In genomic region chr17:74181341-74181740, GRCh38 we compare ENCODE assay signal across 18 cellular contexts. TPM values are rescaled to one million over a fixed set of nuclear protein-coding genes. Genes with fewer than 3 reads are reported as not detected.
A peak's percentile ranks its signal among the peaks of the same experiment; 100 is the strongest.
DNase-seq lines count a peak whose midpoint lies in the region; ATAC-seq and TF ChIP-seq lines count a peak whose summit lies in the region.
"Had no signal": no experiment of that assay in that cellular context is flagged by ENCODE, and none has a peak within 500 bp of the region (broad histone marks: within the 10 kb centered on the region; RNA-seq: fewer than 3 reads in every experiment).

No MANE protein-coding gene starts in this region.

- H3K4me3 Mint-ChIP-seq in glutamatergic neuron (ENCODE audit: unreplicated experiment) = peak overlapping the region; percentile 15
- H3K4me3 Mint-ChIP-seq: B cell; CD8-positive, alpha-beta T cell; GM23338; HFFc6 had no signal

- TF ChIP-seq CTCF in glutamatergic neuron (IDR thresholded peaks at IDR 0.05; ENCODE audit: partially characterized antibody, unreplicated experiment) (no peak), coronary artery (IDR thresholded peaks at IDR 0.05) (no peak)

- no peak overlapping the region for H2BK120ac ChIP-seq in neuronal stem cell (ENCODE audit: low read depth, low read length)

- no peak overlapping the region for H2BK12ac ChIP-seq in neuronal stem cell (ENCODE audit: low read length)

- no peaks in the 10 kb centered on the region for H3K79me1 ChIP-seq in neuronal stem cell (ENCODE audit: low read depth, low read length)

- H2AFZ ChIP-seq in neuronal stem cell (ENCODE audit: low read length) = no peak overlapping the region

- ATAC-seq in HG03442 (IDR thresholded peaks at IDR 0.05; ENCODE audit: unreplicated experiment) = no peak
- ATAC-seq in GM21528 (IDR thresholded peaks at IDR 0.05; ENCODE audit: low FRiP score, unreplicated experiment) = no peak
- ATAC-seq: CD8-positive, alpha-beta T cell; GM23338; HCT116 had no signal

- no peak overlapping the region for H4K91ac ChIP-seq in neuronal stem cell (ENCODE audit: low read depth, low read length, poor library complexity)

- H3K36me3 Mint-ChIP-seq in glutamatergic neuron (ENCODE audit: unreplicated experiment) = no peaks in the 10 kb centered on the region
- H3K36me3 Mint-ChIP-seq: CD8-positive, alpha-beta T cell had no signal

- no peak overlapping the region for H2BK15ac ChIP-seq in neuronal stem cell (ENCODE audit: low read length)

- no CpG with 5 or more reads among the region's 4 CpGs for WGBS in neuronal stem cell (ENCODE audit: extremely low coverage in 2 of 2, insufficient read length in 2 of 2, insufficient replicate concordance in 1 of 2), 2 donors

- H3K4me3 ChIP-seq in neuronal stem cell (ENCODE audit: low read length in 2 of 2) (no peak overlapping the region), coronary artery (no peak overlapping the region)
- H3K4me3 ChIP-seq: BLaER1 treated with 17β-estradiol and CSF1 and Interleukin-3, amounts not matched to agents 10 nM and 100 nM; GM23338 had no signal

- no peak overlapping the region for H3K4ac ChIP-seq in neuronal stem cell (ENCODE audit: low read length)

- peaks cover 0 to 15% of the 10 kb centered on the region in 2 donors for H3K4me1 ChIP-seq in neuronal stem cell (ENCODE audit: control insufficient read depth in 2 of 2, insufficient read depth in 1 of 2, low read depth in 1 of 2, low read length in 2 of 2)

- H3K4me1 Mint-ChIP-seq in glutamatergic neuron (ENCODE audit: low read depth, unreplicated experiment) = peaks cover 34% of the 10 kb centered on the region
- H3K4me1 Mint-ChIP-seq: B cell had no signal

- no peak overlapping the region for H3K9ac ChIP-seq in neuronal stem cell (ENCODE audit: low read depth, low read length, poor library complexity)
- H3K9ac ChIP-seq: BLaER1 treated with 17β-estradiol and CSF1 and Interleukin-3, amounts not matched to agents 10 nM and 100 nM had no signal

- no peak overlapping the region for H3K18ac ChIP-seq in neuronal stem cell (ENCODE audit: low read length)

- H3K9me3 Mint-ChIP-seq in glutamatergic neuron (ENCODE audit: unreplicated experiment) = peaks cover 5% of the 10 kb centered on the region
- H3K9me3 Mint-ChIP-seq: CD8-positive, alpha-beta T cell; GM23338 had no signal

- no peak overlapping the region for H3K4me2 ChIP-seq in neuronal stem cell (ENCODE audit: insufficient read depth, low read length, poor library complexity, severe bottlenecking)
- H3K4me2 ChIP-seq: BLaER1 treated with 17β-estradiol and CSF1 and Interleukin-3, amounts not matched to agents 10 nM and 100 nM; GM23338 had no signal

- no peak overlapping the region for H4K8ac ChIP-seq in neuronal stem cell (ENCODE audit: low read depth, low read length)

- H3K27me3 ChIP-seq in neuronal stem cell (ENCODE audit: control insufficient read depth in 3 of 3, insufficient read depth in 3 of 3, low read depth in 1 of 3, low read length in 3 of 3) = peaks cover 0 to 48% (median 0%) of the 10 kb centered on the region in 3 experiments
- H3K27me3 ChIP-seq: BLaER1 treated with 17β-estradiol and CSF1 and Interleukin-3, amounts not matched to agents 10 nM and 100 nM had no signal

- H3K27ac Mint-ChIP-seq in glutamatergic neuron (ENCODE audit: unreplicated experiment) = peak overlapping the region; percentile 28
- H3K27ac Mint-ChIP-seq: B cell; CD8-positive, alpha-beta T cell; GM23338; HFFc6 had no signal

- H2BK5ac ChIP-seq in neuronal stem cell (ENCODE audit: low read length) = no peak overlapping the region

- no peaks in the 10 kb centered on the region for H3K36me3 ChIP-seq in neuronal stem cell (replicated peaks in 1 of 2; ENCODE audit: control insufficient read depth in 2 of 2, insufficient read depth in 2 of 2, low read length in 2 of 2)
- H3K36me3 ChIP-seq: BLaER1 treated with 17β-estradiol and CSF1 and Interleukin-3, amounts not matched to agents 10 nM and 100 nM had no signal

- H3K27ac ChIP-seq in neuronal stem cell (replicated peaks; ENCODE audit: low read length) = no peak overlapping the region
- H3K27ac ChIP-seq in coronary artery = no peak overlapping the region
- H3K27ac ChIP-seq: 22Rv1; BLaER1 treated with 17β-estradiol and CSF1 and Interleukin-3, amounts not matched to agents 10 nM and 100 nM had no signal

- no peak overlapping the region for H3K14ac ChIP-seq in neuronal stem cell (ENCODE audit: low read length)

- H3K27me3 Mint-ChIP-seq in glutamatergic neuron (ENCODE audit: unreplicated experiment) = peaks cover 2% of the 10 kb centered on the region

- peak overlapping the region; percentile 17 for H2AK5ac ChIP-seq in neuronal stem cell (ENCODE audit: low read depth, low read length)

- H3K23ac ChIP-seq in neuronal stem cell (ENCODE audit: low read depth, low read length, poor library complexity) = no peak overlapping the region

- DNase-seq in NCI-H82 (lab: John Stamatoyannopoulos, UW) (peak; percentile 61), NCI-H82 treated with DMSO at 0.1 percent for 48 hours (lab: John Stamatoyannopoulos, UW; ENCODE audit: unreplicated experiment) (no peak), glutamatergic neuron (no peak), neuronal stem cell (ENCODE audit: low spot score) (no peak), coronary artery (ENCODE audit: low spot score) (no peak)
- DNase-seq: Calu3; CD8-positive, alpha-beta T cell; DMS79 treated with DMSO at 0.1 percent for 48 hours; GF-D8; HFFc6; IMR-90 had no signal

- H3K9me3 ChIP-seq in neuronal stem cell (replicated peaks in 1 of 2; ENCODE audit: control insufficient read depth in 2 of 2, insufficient read depth in 1 of 2, low read depth in 1 of 2, low read length in 2 of 2) = peaks cover 0 to under 1% of the 10 kb centered on the region in 2 donors

RNA-seq across cellular contexts. Expression of gene RPL38, which starts 22.1 kb away (rescaled TPM):
- 600 TPM for total RNA-seq in glutamatergic neuron (ENCODE audit: unreplicated experiment)
- 4,161 TPM for polyA plus RNA-seq in neuronal stem cell (2013, experiment 1 of 2)
- 4,332 TPM for polyA plus RNA-seq in neuronal stem cell (2013, experiment 2 of 2)

RNA-seq across cellular contexts. Expression of gene TTYH2, which starts 32.0 kb away (rescaled TPM):
- 121 TPM for total RNA-seq in glutamatergic neuron (ENCODE audit: unreplicated experiment)
- polyA plus RNA-seq in neuronal stem cell (2013, experiment 1 of 2) = 1.3 TPM
- polyA plus RNA-seq in neuronal stem cell (2013, experiment 2 of 2) = 1.1 TPM
